In genomic region chr3:172159376-172159775, GRCh38 we compare ENCODE assay signal across 22 cellular contexts.
A peak's percentile ranks its signal among the peaks of the same experiment; 100 is the strongest.
DNase-seq lines count a peak whose midpoint lies in the region; ATAC-seq and TF ChIP-seq lines count a peak whose summit lies in the region.
"Had no signal": no experiment of that assay in that cellular context is flagged by ENCODE, and none has a peak within 500 bp of the region (broad histone marks: within the 10 kb centered on the region; RNA-seq: fewer than 3 reads in every experiment).

No MANE protein-coding gene starts in this region.

- ATAC-seq in upper lobe of right lung (no peak), GM21619 (IDR thresholded peaks at IDR 0.05; ENCODE audit: unreplicated experiment) (no peak)
- ATAC-seq: activated T-helper 17 cell treated with anti-CD3 and anti-CD28 coated beads, Interleukin-2, amount 50 U/mL, for 72 hours; T-cell had no signal

- no TSS peak for BruUV-seq in Calu3 (replicated peaks; lab: Mats Ljungman, UMichigan)

- DNase-seq in Calu3 (no peak), M059J (ENCODE audit: low read depth) (peak; percentile 57), fibroblast of lung (ENCODE audit: low read depth in 2 of 2) (peak; percentile 54 to 69), upper lobe of right lung (no peak), SK-N-DZ (ENCODE audit: low spot score) (no peak), posterior vena cava (ENCODE audit: low spot score) (no peak)
- DNase-seq: activated CD4-positive, alpha-beta T cell treated with anti-CD3 and anti-CD28 coated beads for 48 hours; activated naive CD8-positive, alpha-beta T cell treated with anti-CD3 and anti-CD28 coated beads, Interleukin-2, amount 10 ng/mL, durations not matched to agents 7 days and 5 days; CD4-positive, alpha-beta T cell; cortex of kidney; H7; MM.1S; NCI-H1436 treated with DMSO at 0.1 percent for 48 hours; NCI-H2171; SHP77 treated with DMSO at 0.1 percent for 48 hours; sigmoid colon; T-cell had no signal

- H3K27me3 Mint-ChIP-seq in Calu3 (ENCODE audit: unreplicated experiment) = no peaks in the 10 kb centered on the region
- H3K27me3 Mint-ChIP-seq: activated naive CD8-positive, alpha-beta T cell treated with anti-CD3 and anti-CD28 coated beads, Interleukin-2, amount 10 ng/mL, durations not matched to agents 7 days and 5 days; activated T-helper 17 cell treated with anti-CD3 and anti-CD28 coated beads, Interleukin-2, amount 50 U/mL, for 72 hours; CD4-positive, alpha-beta T cell; T-cell had no signal

- H3K4me3 ChIP-seq in fibroblast of lung (replicated peaks in 1 of 4; ENCODE audit: control extremely low read depth in 1 of 4, insufficient read depth in 1 of 4, low read depth in 3 of 4, low read length in 4 of 4) (no peak overlapping the region), neutrophil (ENCODE audit: low read depth in 1 of 2, low read length in 1 of 2) (no peak overlapping the region), upper lobe of right lung (no peak overlapping the region)
- H3K4me3 ChIP-seq: lung, sigmoid colon had no signal

- peak overlapping the region; percentile 72 for H3K27ac Mint-ChIP-seq in Calu3 (ENCODE audit: unreplicated experiment)
- H3K27ac Mint-ChIP-seq: activated naive CD8-positive, alpha-beta T cell treated with anti-CD3 and anti-CD28 coated beads, Interleukin-2, amount 10 ng/mL, durations not matched to agents 7 days and 5 days; activated T-helper 17 cell treated with anti-CD3 and anti-CD28 coated beads, Interleukin-2, amount 50 U/mL, for 72 hours; CD4-positive, alpha-beta T cell; T-cell had no signal

- H3K27ac ChIP-seq in fibroblast of lung (ENCODE audit: insufficient read depth, low read length) = no peak overlapping the region
- H3K27ac ChIP-seq in neutrophil = peak overlapping the region; percentile 79
- no peak overlapping the region for H3K27ac ChIP-seq in upper lobe of right lung
- H3K27ac ChIP-seq: parathyroid adenoma had no signal

- peaks cover 94% of the 10 kb centered on the region for H3K4me1 Mint-ChIP-seq in Calu3 (ENCODE audit: low read depth, unreplicated experiment)

- no peak overlapping the region for H3K9ac ChIP-seq in fibroblast of lung (ENCODE audit: insufficient read depth, low read length)
- H3K9ac ChIP-seq: parathyroid adenoma had no signal

- intact Hi-C loops in Calu3 (cut with micrococcal nuclease; ENCODE audit: unreplicated experiment) (no loop called here), upper lobe of right lung (cut with DNase I) (no loop called here), posterior vena cava (cut with DNase I) (no loop called here)

- CTCF ChIA-PET in Calu3 (lab: Charles Lee) = no interaction called here

- no peak for TF ChIP-seq CTCF in Calu3 (IDR thresholded peaks at IDR 0.05; ENCODE audit: unreplicated experiment)
- no peak for TF ChIP-seq CTCF in fibroblast of lung (conservative IDR thresholded peaks at IDR 0.05 in 1 of 2, IDR thresholded peaks at IDR 0.05 in 1 of 2; ENCODE audit: low read depth in 1 of 2, low read length in 2 of 2)
- no peak for TF ChIP-seq CTCF in neutrophil (IDR thresholded peaks at IDR 0.05)
- no peak for TF ChIP-seq CTCF in upper lobe of right lung (IDR thresholded peaks at IDR 0.05)

- peaks cover 3% of the 10 kb centered on the region for H3K9me3 Mint-ChIP-seq in Calu3 (ENCODE audit: low read depth, unreplicated experiment)
- H3K9me3 Mint-ChIP-seq: activated T-helper 17 cell treated with anti-CD3 and anti-CD28 coated beads, Interleukin-2, amount 50 U/mL, for 72 hours; CD4-positive, alpha-beta T cell; T-cell had no signal

- peaks cover 2% of the 10 kb centered on the region for H4K20me1 ChIP-seq in fibroblast of lung (ENCODE audit: control insufficient read depth, extremely low read depth, insufficient read depth, low read length)

- peak overlapping the region; percentile 5 for H3K4me3 Mint-ChIP-seq in Calu3 (ENCODE audit: low read depth, unreplicated experiment)
- H3K4me3 Mint-ChIP-seq: activated naive CD8-positive, alpha-beta T cell treated with anti-CD3 and anti-CD28 coated beads, Interleukin-2, amount 10 ng/mL, durations not matched to agents 7 days and 5 days; activated T-helper 17 cell treated with anti-CD3 and anti-CD28 coated beads, Interleukin-2, amount 50 U/mL, for 72 hours; CD4-positive, alpha-beta T cell; T-cell had no signal

- H3K36me3 Mint-ChIP-seq in Calu3 (ENCODE audit: insufficient read depth, unreplicated experiment) = peaks cover 88% of the 10 kb centered on the region

- H3K4me2 ChIP-seq in fibroblast of lung (ENCODE audit: extremely low read depth, insufficient read depth, low read length) = peak overlapping the region; percentile 52

- no peak overlapping the region for H2AFZ ChIP-seq in fibroblast of lung (ENCODE audit: low read length)
- H2AFZ ChIP-seq: parathyroid adenoma had no signal

- H3K27me3 ChIP-seq in fibroblast of lung (ENCODE audit: control insufficient read depth, insufficient read depth, low read length) (no peaks in the 10 kb centered on the region), neutrophil (no peaks in the 10 kb centered on the region), upper lobe of right lung (no peaks in the 10 kb centered on the region)
- H3K27me3 ChIP-seq: sigmoid colon had no signal

- H3K9me3 ChIP-seq in fibroblast of lung (ENCODE audit: control insufficient read depth, insufficient read depth, low read depth, low read length) (no peaks in the 10 kb centered on the region), neutrophil (no peaks in the 10 kb centered on the region), upper lobe of right lung (no peaks in the 10 kb centered on the region)
- H3K9me3 ChIP-seq: sigmoid colon had no signal

- H3K36me3 ChIP-seq in fibroblast of lung (ENCODE audit: control insufficient read depth, insufficient read depth, low read length) (peaks cover 1% of the 10 kb centered on the region), neutrophil (no peaks in the 10 kb centered on the region), upper lobe of right lung (no peaks in the 10 kb centered on the region)
- H3K36me3 ChIP-seq: sigmoid colon had no signal

- peaks cover 72% of the 10 kb centered on the region for H3K79me2 ChIP-seq in fibroblast of lung (ENCODE audit: control insufficient read depth, insufficient read depth, low read length)

- H3K4me1 ChIP-seq in fibroblast of lung (ENCODE audit: control insufficient read depth, extremely low read depth, insufficient read depth, low read length) (peaks cover 9% of the 10 kb centered on the region), neutrophil (ENCODE audit: control insufficient read depth in 1 of 2, insufficient read depth in 1 of 2, low read depth in 1 of 2, low read length in 1 of 2) (peaks cover 21 to 24% of the 10 kb centered on the region in 2 experiments), upper lobe of right lung (peaks cover 28% of the 10 kb centered on the region)

Comparison
In these comparisons a context has a peak if more than half of its experiments do, and no peak if none do; other contexts are left out.
1. DNase-seq: peak in M059J (single experiment) and fibroblast of lung (2 of 2); none in Calu3 (single experiment), upper lobe of right lung (single experiment), SK-N-DZ (single experiment) and posterior vena cava (single experiment).